ENCODE assay signal across 12 cellular contexts in genomic region chr5:35136386-35136785, GRCh38.
A peak's percentile ranks its signal among the peaks of the same experiment; 100 is the strongest.
DNase-seq lines count a peak whose midpoint lies in the region; TF ChIP-seq lines count a peak whose summit lies in the region.
"Had no signal": no experiment of that assay in that cellular context is flagged by ENCODE, and none has a peak within 500 bp of the region (broad histone marks: within the 10 kb centered on the region; RNA-seq: fewer than 3 reads in every experiment).

No MANE protein-coding gene starts in this region.

- no peak overlapping the region for H3K27ac ChIP-seq in esophagus squamous epithelium
- H3K27ac ChIP-seq: sigmoid colon had no signal

- no peaks in the 10 kb centered on the region for H3K4me1 ChIP-seq in esophagus squamous epithelium
- H3K4me1 ChIP-seq: sigmoid colon had no signal

- intact Hi-C loops in esophagus squamous epithelium (cut with DNase I): no loop called here

- POLR2A ChIA-PET in HEK293T (lab: Yijun Ruan, JAX): no interaction called here

- no peaks in the 10 kb centered on the region for H3K9me3 ChIP-seq in esophagus squamous epithelium
- H3K9me3 ChIP-seq: Caco-2, sigmoid colon had no signal

- CTCF ChIA-PET in HEK293T (lab: Yijun Ruan, JAX): no interaction called here

- TF ChIP-seq POLR2A in NB4 (IDR thresholded peaks at IDR 0.05; ENCODE audit: extremely low read depth, insufficient read length) (no peak), esophagus squamous epithelium (IDR thresholded peaks at IDR 0.05) (no peak)

- WGBS in esophagus squamous epithelium, 2 donors: 29% methylated on average over 4 of the region's 4 CpGs

- no peaks in the 10 kb centered on the region for H3K36me3 ChIP-seq in esophagus squamous epithelium
- H3K36me3 ChIP-seq: sigmoid colon had no signal

- peak; percentile 5 for DNase-seq in stimulated activated CD4-positive, alpha-beta T cell treated with anti-CD3 and anti-CD28 coated beads, Interleukin-1b, Interleukin-23, amount 100 ng/mL, for 48 hours
- DNase-seq in stimulated activated CD4-positive, alpha-beta T cell treated with anti-CD3 and anti-CD28 coated beads, Interleukin-4, amount 100 ng/mL, for 4 hours: no peak
- DNase-seq in NB4 (ENCODE audit: low read depth) (peak; percentile 90), fibroblast of peridontal ligament (ENCODE audit: extremely low read depth) (peak; percentile 73), stromal cell of bone marrow (ENCODE audit: low read depth) (peak; percentile 78), HEK293T (ENCODE audit: extremely low spot score) (no peak), NCI-H1694 treated with DMSO at 0.1 percent for 48 hours (lab: John Stamatoyannopoulos, UW) (no peak), esophagus squamous epithelium (lab: John Stamatoyannopoulos, UW) (no peak)
- DNase-seq: Caco-2, NCI-H1105, RPMI8226, sigmoid colon had no signal

- TF ChIP-seq CTCF in NB4 (IDR thresholded peaks at IDR 0.05; ENCODE audit: low read depth, low read length) (no peak), esophagus squamous epithelium (IDR thresholded peaks at IDR 0.05) (no peak)

- H3K27me3 ChIP-seq in esophagus squamous epithelium: no peaks in the 10 kb centered on the region
- H3K27me3 ChIP-seq: sigmoid colon had no signal

- H3K4me3 ChIP-seq in NB4 (ENCODE audit: low read depth, low read length) (no peak overlapping the region), esophagus squamous epithelium (no peak overlapping the region)
- H3K4me3 ChIP-seq: sigmoid colon had no signal

TF ChIP-seq in HEK293T, 16 proteins besides CTCF, POLR2A, EP300 and RAD21:
- TF ChIP-seq, protein P1, sequence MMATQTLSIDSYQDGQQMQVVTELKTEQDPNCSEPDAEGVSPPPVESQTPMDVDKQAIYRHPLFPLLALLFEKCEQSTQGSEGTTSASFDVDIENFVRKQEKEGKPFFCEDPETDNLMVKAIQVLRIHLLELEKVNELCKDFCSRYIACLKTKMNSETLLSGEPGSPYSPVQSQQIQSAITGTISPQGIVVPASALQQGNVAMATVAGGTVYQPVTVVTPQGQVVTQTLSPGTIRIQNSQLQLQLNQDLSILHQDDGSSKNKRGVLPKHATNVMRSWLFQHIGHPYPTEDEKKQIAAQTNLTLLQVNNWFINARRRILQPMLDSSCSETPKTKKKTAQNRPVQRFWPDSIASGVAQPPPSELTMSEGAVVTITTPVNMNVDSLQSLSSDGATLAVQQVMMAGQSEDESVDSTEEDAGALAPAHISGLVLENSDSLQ (IDR thresholded peaks at IDR 0.05): no peak
- TF ChIP-seq ARNT (IDR thresholded peaks at IDR 0.05) (no peak), LEF1 (IDR thresholded peaks at IDR 0.05; ENCODE audit: borderline replicate concordance) (no peak), NFRKB (IDR thresholded peaks at IDR 0.05) (no peak), FOXK2 (IDR thresholded peaks at IDR 0.05) (no peak), HDGF (IDR thresholded peaks at IDR 0.05; ENCODE audit: borderline replicate concordance) (no peak), ELF4 (IDR thresholded peaks at IDR 0.05) (no peak), TARDBP (IDR thresholded peaks at IDR 0.05) (no peak), CTBP1 (IDR thresholded peaks at IDR 0.05; ENCODE audit: borderline replicate concordance) (no peak), SUZ12 (IDR thresholded peaks at IDR 0.05) (no peak), FOXM1 (IDR thresholded peaks at IDR 0.05; ENCODE audit: borderline replicate concordance) (no peak)

Comparison
In these comparisons a context has a peak if more than half of its experiments do, and no peak if none do; other contexts are left out.
1. DNase-seq: peak in stimulated activated CD4-positive, alpha-beta T cell treated with anti-CD3 and anti-CD28 coated beads, Interleukin-1b, Interleukin-23, amount 100 ng/mL, for 48 hours (single experiment), NB4 (single experiment), fibroblast of peridontal ligament (single experiment) and stromal cell of bone marrow (single experiment); none in stimulated activated CD4-positive, alpha-beta T cell treated with anti-CD3 and anti-CD28 coated beads, Interleukin-4, amount 100 ng/mL, for 4 hours (0 of 2), HEK293T (single experiment), NCI-H1694 treated with DMSO at 0.1 percent for 48 hours (single experiment) and esophagus squamous epithelium (single experiment).